11 cellular contexts compared by ENCODE assay signal in genomic region chr4:111991797-111992196, GRCh38.
DNase-seq lines count a peak whose midpoint lies in the region; ATAC-seq and TF ChIP-seq lines count a peak whose summit lies in the region.
"Had no signal": no experiment of that assay in that cellular context is flagged by ENCODE, and none has a peak within 500 bp of the region (broad histone marks: within the 10 kb centered on the region; RNA-seq: fewer than 3 reads in every experiment).

No MANE protein-coding gene starts in this region.

- 22 to 26% methylated on average over 3 of the region's 3 CpGs for WGBS in esophagus squamous epithelium, 2 donors
- WGBS in ovary, 3 donors: 61 to 71% (median 70%) methylated on average over 3 of the region's 3 CpGs

- no peaks in the 10 kb centered on the region for H3K36me3 ChIP-seq in esophagus squamous epithelium
- no peaks in the 10 kb centered on the region for H3K36me3 ChIP-seq in ovary

- H3K4me3 Mint-ChIP-seq in stimulated activated memory B cell treated with anti-CD40 and anti-IgM and Interleukin-4, amounts not matched to agents 10 μg/mL and 1 μg/mL and 100 μg/mL, for 72 hours: no peak overlapping the region
- H3K4me3 Mint-ChIP-seq in stimulated activated effector memory CD8-positive, alpha-beta T cell treated with anti-CD3 and anti-CD28 coated beads, Interleukin-12 subunit alpha, Interleukin-12 subunit beta, amount 100 ng/mL, for 72 hours: no peak overlapping the region
- H3K4me3 Mint-ChIP-seq: T-helper 1 cell treated with Interleukin-12 subunit alpha and Interleukin-12 subunit beta and Interleukin-4 antibody, amounts not matched to agents 30 μg/mL and 1 μg/mL, for 36 hours had no signal

- TF ChIP-seq EP300 in ovary (IDR thresholded peaks at IDR 0.05): no peak

- H3K4me1 Mint-ChIP-seq in stimulated activated memory B cell treated with anti-CD40 and anti-IgM and Interleukin-4, amounts not matched to agents 10 μg/mL and 1 μg/mL and 100 μg/mL, for 72 hours: peaks cover 18% of the 10 kb centered on the region
- no peaks in the 10 kb centered on the region for H3K4me1 Mint-ChIP-seq in stimulated activated effector memory CD8-positive, alpha-beta T cell treated with anti-CD3 and anti-CD28 coated beads, Interleukin-12 subunit alpha, Interleukin-12 subunit beta, amount 100 ng/mL, for 72 hours

- H3K9me3 Mint-ChIP-seq in stimulated activated memory B cell treated with anti-CD40 and anti-IgM and Interleukin-4, amounts not matched to agents 10 μg/mL and 1 μg/mL and 100 μg/mL, for 72 hours: no peaks in the 10 kb centered on the region
- no peaks in the 10 kb centered on the region for H3K9me3 Mint-ChIP-seq in stimulated activated effector memory CD8-positive, alpha-beta T cell treated with anti-CD3 and anti-CD28 coated beads, Interleukin-12 subunit alpha, Interleukin-12 subunit beta, amount 100 ng/mL, for 72 hours
- H3K9me3 Mint-ChIP-seq: T-helper 1 cell treated with Interleukin-12 subunit alpha and Interleukin-12 subunit beta and Interleukin-4 antibody, amounts not matched to agents 30 μg/mL and 1 μg/mL, for 36 hours had no signal

- no peak overlapping the region for H3K27ac Mint-ChIP-seq in stimulated activated memory B cell treated with anti-CD40 and anti-IgM and Interleukin-4, amounts not matched to agents 10 μg/mL and 1 μg/mL and 100 μg/mL, for 72 hours
- no peak overlapping the region for H3K27ac Mint-ChIP-seq in stimulated activated effector memory CD8-positive, alpha-beta T cell treated with anti-CD3 and anti-CD28 coated beads, Interleukin-12 subunit alpha, Interleukin-12 subunit beta, amount 100 ng/mL, for 72 hours
- H3K27ac Mint-ChIP-seq: T-helper 1 cell treated with Interleukin-12 subunit alpha and Interleukin-12 subunit beta and Interleukin-4 antibody, amounts not matched to agents 30 μg/mL and 1 μg/mL, for 36 hours had no signal

- H3K9me3 ChIP-seq in esophagus squamous epithelium: no peaks in the 10 kb centered on the region
- no peaks in the 10 kb centered on the region for H3K9me3 ChIP-seq in ovary

- intact Hi-C loops in esophagus squamous epithelium (cut with DNase I): no loop called here
- intact Hi-C loops in ovary (cut with DNase I): no loop called here

- TF ChIP-seq CTCF in NB4 (IDR thresholded peaks at IDR 0.05; ENCODE audit: low read depth, low read length): no peak
- TF ChIP-seq CTCF in esophagus squamous epithelium (IDR thresholded peaks at IDR 0.05): no peak
- TF ChIP-seq CTCF in ovary (IDR thresholded peaks at IDR 0.05): no peak

- H3K27me3 ChIP-seq in esophagus squamous epithelium: no peaks in the 10 kb centered on the region
- H3K27me3 ChIP-seq in ovary: no peaks in the 10 kb centered on the region

- H3K4me3 ChIP-seq in NB4 (ENCODE audit: low read depth, low read length): no peak overlapping the region
- no peak overlapping the region for H3K4me3 ChIP-seq in esophagus squamous epithelium
- no peak overlapping the region for H3K4me3 ChIP-seq in ovary

- H3K27ac ChIP-seq in esophagus squamous epithelium (peak overlapping the region in 3 of 4 donors; percentile 26 to 74 (median 73)), ovary (no peak overlapping the region)

- DNase-seq in NB4 (ENCODE audit: low read depth) (peak; percentile 9), esophagus squamous epithelium (lab: John Stamatoyannopoulos, UW) (no peak), ovary (no peak)
- no peak for DNase-seq in activated T-cell treated with anti-CD3 and anti-CD28 coated beads, Interleukin-2, amount 50 U/mL, for 48 hours
- no peak for DNase-seq in stimulated activated CD4-positive, alpha-beta T cell treated with anti-CD3 and anti-CD28 coated beads, Interleukin-2, amount 100 ng/mL, for 24 hours
- no peak for DNase-seq in stimulated activated effector memory CD8-positive, alpha-beta T cell treated with anti-CD3 and anti-CD28 coated beads, Interleukin-12 subunit alpha, Interleukin-12 subunit beta, amount 100 ng/mL, for 72 hours (ENCODE audit: low spot score in 2 of 2)
- DNase-seq: amygdala; stimulated activated CD4-positive, alpha-beta T cell treated with anti-CD3 and anti-CD28 coated beads, Interleukin-2, amount 100 ng/mL, for 48 hours had no signal

- TF ChIP-seq POLR2A in NB4 (IDR thresholded peaks at IDR 0.05; ENCODE audit: extremely low read depth, insufficient read length): no peak
- no peak for TF ChIP-seq POLR2A in esophagus squamous epithelium (IDR thresholded peaks at IDR 0.05)
- TF ChIP-seq POLR2A in ovary (IDR thresholded peaks at IDR 0.05): no peak

- ATAC-seq in GM19438 (IDR thresholded peaks at IDR 0.05; ENCODE audit: low read depth, unreplicated experiment): peak; percentile 26
- peak; percentile 53 for ATAC-seq in stimulated activated memory B cell treated with anti-CD40 and anti-IgM and Interleukin-4, amounts not matched to agents 10 μg/mL and 1 μg/mL and 100 μg/mL, for 72 hours
- ATAC-seq in stimulated activated effector memory CD8-positive, alpha-beta T cell treated with anti-CD3 and anti-CD28 coated beads, Interleukin-12 subunit alpha, Interleukin-12 subunit beta, amount 100 ng/mL, for 72 hours: no peak

- H3K27me3 Mint-ChIP-seq in stimulated activated memory B cell treated with anti-CD40 and anti-IgM and Interleukin-4, amounts not matched to agents 10 μg/mL and 1 μg/mL and 100 μg/mL, for 72 hours: peaks cover 24% of the 10 kb centered on the region

- no peaks in the 10 kb centered on the region for H3K36me3 Mint-ChIP-seq in stimulated activated memory B cell treated with anti-CD40 and anti-IgM and Interleukin-4, amounts not matched to agents 10 μg/mL and 1 μg/mL and 100 μg/mL, for 72 hours
- no peaks in the 10 kb centered on the region for H3K36me3 Mint-ChIP-seq in stimulated activated effector memory CD8-positive, alpha-beta T cell treated with anti-CD3 and anti-CD28 coated beads, Interleukin-12 subunit alpha, Interleukin-12 subunit beta, amount 100 ng/mL, for 72 hours

- H3K4me1 ChIP-seq in esophagus squamous epithelium (peaks cover 0 to 43% (median 0%) of the 10 kb centered on the region in 3 donors), ovary (ENCODE audit: insufficient read depth) (no peaks in the 10 kb centered on the region)

Comparison
In these comparisons a context has a peak if more than half of its experiments do, and no peak if none do; other contexts are left out.
1. H3K27ac ChIP-seq: peak in esophagus squamous epithelium (3 of 4); none in ovary (0 of 2).